In genomic region chr5:172857982-172858381, GRCh38 we compare ENCODE assay signal across 8 cellular contexts. TPM values are rescaled to one million over a fixed set of nuclear protein-coding genes. Genes with fewer than 3 reads are reported as not detected.
DNase-seq lines count a peak whose midpoint lies in the region; ATAC-seq and TF ChIP-seq lines count a peak whose summit lies in the region.
"Had no signal": no experiment of that assay in that cellular context is flagged by ENCODE, and none has a peak within 500 bp of the region (broad histone marks: within the 10 kb centered on the region; RNA-seq: fewer than 3 reads in every experiment).

No MANE protein-coding gene starts in this region.

- H4K20me1 ChIP-seq in PC-9 (ENCODE audit: insufficient read depth): no peaks in the 10 kb centered on the region

- H3K27ac ChIP-seq in PC-9: peak overlapping the region; percentile 99
- peak overlapping the region; percentile 87 to 97 for H3K27ac ChIP-seq in coronary artery
- peak overlapping the region; percentile 74 for H3K27ac ChIP-seq in muscle layer of duodenum (ENCODE audit: low read length)
- peak overlapping the region; percentile 89 to 90 for H3K27ac ChIP-seq in tibial artery

- H3K9me2 ChIP-seq in PC-9 (ENCODE audit: insufficient read depth): no peaks in the 10 kb centered on the region

- no peaks in the 10 kb centered on the region for H3K27me3 ChIP-seq in PC-9 (ENCODE audit: insufficient read depth, low read depth)
- no peaks in the 10 kb centered on the region for H3K27me3 ChIP-seq in muscle layer of duodenum (ENCODE audit: low read depth, low read length)
- no peaks in the 10 kb centered on the region for H3K27me3 ChIP-seq in tibial artery

- H3K4me1 ChIP-seq in PC-9 (replicated peaks; ENCODE audit: insufficient read depth) (peaks cover 71% of the 10 kb centered on the region), muscle layer of duodenum (ENCODE audit: control insufficient read depth in 1 of 2, insufficient read depth in 2 of 2, low read length in 2 of 2) (peaks cover 30 to 46% of the 10 kb centered on the region in 2 donors), tibial artery (peaks cover 4 to 99% (median 83%) of the 10 kb centered on the region in 4 donors)

- peaks cover 62% of the 10 kb centered on the region for H3F3A ChIP-seq in PC-9 (ENCODE audit: insufficient read depth, low read depth)

- TF ChIP-seq CTCF in PC-9 (conservative IDR thresholded peaks at IDR 0.05) (no peak), coronary artery (IDR thresholded peaks at IDR 0.05) (no peak), tibial artery (IDR thresholded peaks at IDR 0.05) (no peak)

- POLR2A ChIA-PET in PC-9 (lab: Charles Lee; ENCODE audit: unreplicated experiment): no interaction called here

- CTCF ChIA-PET in PC-9 (lab: Charles Lee): interaction anchor here (1.2 kb wide), 1 partner anchor 143 kb away, joined by 4 read pairs; no protein-coding TSS in a partner anchor

- no peaks in the 10 kb centered on the region for H3K9me3 ChIP-seq in PC-9 (ENCODE audit: insufficient read depth, low read depth)
- no peaks in the 10 kb centered on the region for H3K9me3 ChIP-seq in muscle layer of duodenum (ENCODE audit: control insufficient read depth in 1 of 2, low read length in 2 of 2)
- H3K9me3 ChIP-seq in tibial artery: no peaks in the 10 kb centered on the region

- peak overlapping the region; percentile 27; the same call in 1 of the 2 replicates for H3K4me3 ChIP-seq in PC-9
- peak overlapping the region; percentile 1 for H3K4me3 ChIP-seq in coronary artery
- H3K4me3 ChIP-seq in muscle layer of duodenum (ENCODE audit: low read depth in 1 of 2, low read length in 2 of 2): no peak overlapping the region
- H3K4me3 ChIP-seq in tibial artery: no peak overlapping the region

- no peak for ATAC-seq in GM19455 (IDR thresholded peaks at IDR 0.05; ENCODE audit: unreplicated experiment)

- H2AFZ ChIP-seq in PC-9: no peak overlapping the region

- DNase-seq in PC-9 (no peak), coronary artery (ENCODE audit: low spot score) (no peak), tibial artery (no peak), T-helper 2 cell (no peak), NCI-H1417 (lab: John Stamatoyannopoulos, UW) (no peak)
- DNase-seq: amygdala had no signal

- BruUV-seq in PC-9 (replicated peaks; lab: Mats Ljungman, UMichigan): no TSS peak

- H3K4me2 ChIP-seq in PC-9: peak overlapping the region; percentile 68

- H3K36me3 ChIP-seq in PC-9 (ENCODE audit: low read depth): no peaks in the 10 kb centered on the region
- H3K36me3 ChIP-seq in muscle layer of duodenum (ENCODE audit: control insufficient read depth in 1 of 2, insufficient read depth in 2 of 2, low read length in 2 of 2): no peaks in the 10 kb centered on the region
- H3K36me3 ChIP-seq in tibial artery: no peaks in the 10 kb centered on the region

- peaks cover 71% of the 10 kb centered on the region for H3K79me2 ChIP-seq in PC-9 (ENCODE audit: low read depth)

- intact Hi-C loops in PC-9 (cut with micrococcal nuclease; ENCODE audit: unreplicated experiment): loop anchor here (2.0 kb wide), 2 partner anchors 23 to 57 kb away; partner anchors contain the start of gene ERGIC1
- intact Hi-C loops in tibial artery (cut with DNase I; ENCODE audit: low total_unique reads): loop anchor here (5.0 kb wide), 1 partner anchor 56 kb away; no protein-coding TSS in a partner anchor

RNA-seq across cellular contexts. Expression of gene ERGIC1, which starts 23.9 kb away (rescaled TPM):
- 106 and 159 TPM in 2 replicates for total RNA-seq in PC-9 (2021)

Comparison
In these comparisons a context has a peak if more than half of its experiments do, and no peak if none do; other contexts are left out.
1. H3K4me3 ChIP-seq: peak in PC-9 (single experiment) and coronary artery (single experiment); none in muscle layer of duodenum (0 of 2) and tibial artery (0 of 2).
2. Peak in every context shown above with its lines, with median percentiles within 50 percentile points of each other: H3K27ac ChIP-seq.